ENCODE assay signal across 21 cellular contexts in genomic region chr10:77969029-77969635, GRCh38. TPM values are rescaled to one million over a fixed set of nuclear protein-coding genes. Genes with fewer than 3 reads are reported as not detected.
DNase-seq lines count a peak whose midpoint lies in the region; TF ChIP-seq lines count a peak whose summit lies in the region.
"Had no signal": no experiment of that assay in that cellular context is flagged by ENCODE, and none has a peak within 500 bp of the region (broad histone marks: within the 10 kb centered on the region; RNA-seq: fewer than 3 reads in every experiment).

No MANE protein-coding gene starts in this region.

- peaks cover 2% of the 10 kb centered on the region for H3K9me3 ChIP-seq in mesenchymal stem cell (ENCODE audit: control insufficient read depth, low read length)
- no peaks in the 10 kb centered on the region for H3K9me3 ChIP-seq in tibial artery
- H3K9me3 ChIP-seq: lower lobe of right lung had no signal

- H3K27ac ChIP-seq in VCaP: peak overlapping the region; percentile 67
- no peak overlapping the region for H3K27ac ChIP-seq in mesenchymal stem cell (ENCODE audit: low read length, poor library complexity, severe bottlenecking)
- peak overlapping the region; percentile 81 to 87 for H3K27ac ChIP-seq in tibial artery
- H3K27ac ChIP-seq: lower lobe of right lung, SJSA1 had no signal

- H3K27me3 Mint-ChIP-seq in progenitor cell of endocrine pancreas: no peaks in the 10 kb centered on the region
- H3K27me3 Mint-ChIP-seq: activated naive CD4-positive, alpha-beta T cell treated with anti-CD3 and anti-CD28 coated beads, Interleukin-2, amount 10 ng/mL, durations not matched to agents 7 days and 5 days had no signal

- DNase-seq in mesenchymal stem cell (no peak), progenitor cell of endocrine pancreas (ENCODE audit: low spot score, unreplicated experiment) (no peak), tibial artery (no peak), occipital lobe (lab: John Stamatoyannopoulos, UW) (no peak), KBM-7 (no peak), GM10248 (ENCODE audit: extremely low spot score) (no peak)
- DNase-seq: activated naive CD4-positive, alpha-beta T cell treated with anti-CD3 and anti-CD28 coated beads, Interleukin-2, amount 10 ng/mL, durations not matched to agents 7 days and 5 days; activated T-cell treated with anti-CD3 and anti-CD28 coated beads, Interleukin-2, amount 50 U/mL, for 48 hours; amniotic stem cell; C1 segment of cervical spinal cord; Calu3; GOT3; head of caudate nucleus; kidney glomerular epithelial cell; lower lobe of right lung; NCI-H1105; NCI-H2029 treated with DMSO at 0.1 percent for 48 hours; NCI-H2227 treated with DMSO at 0.1 percent for 48 hours; NCI-H69 had no signal

- no peak overlapping the region for H3K23ac ChIP-seq in mesenchymal stem cell (ENCODE audit: low read length in 2 of 2)

- no peak overlapping the region for H2BK120ac ChIP-seq in mesenchymal stem cell (ENCODE audit: low read depth, low read length)

- H3K27me3 ChIP-seq in mesenchymal stem cell (ENCODE audit: control insufficient read depth in 1 of 2, insufficient read depth in 1 of 2, low read length in 2 of 2): no peaks in the 10 kb centered on the region
- no peaks in the 10 kb centered on the region for H3K27me3 ChIP-seq in tibial artery
- H3K27me3 ChIP-seq: SJSA1 had no signal

- H3K27ac Mint-ChIP-seq in progenitor cell of endocrine pancreas: peak overlapping the region; percentile 35
- H3K27ac Mint-ChIP-seq: activated naive CD4-positive, alpha-beta T cell treated with anti-CD3 and anti-CD28 coated beads, Interleukin-2, amount 10 ng/mL, durations not matched to agents 7 days and 5 days had no signal

- POLR2A ChIA-PET in GM10248 (lab: Yijun Ruan, JAX): interaction anchor here (0.6 kb wide), 1 partner anchor 9 kb away, joined by 3 read pairs; no protein-coding TSS in a partner anchor

- in situ Hi-C loops in KBM-7 (cut with MboI; ENCODE audit: low pct_unique_long_range_greater_than_20kb, low sequenced_read_pairs): no loop called here

- no peak overlapping the region for H3K4me2 ChIP-seq in mesenchymal stem cell (ENCODE audit: low read length, poor library complexity, severe bottlenecking)

- H2AFZ ChIP-seq in mesenchymal stem cell (ENCODE audit: low read depth, low read length): no peak overlapping the region

- H3K79me1 ChIP-seq in mesenchymal stem cell (replicated peaks; ENCODE audit: low read length, poor library complexity, severe bottlenecking): no peaks in the 10 kb centered on the region

- H2BK5ac ChIP-seq in mesenchymal stem cell (ENCODE audit: low read depth, low read length, poor library complexity, severe bottlenecking): no peak overlapping the region

- H3K36me3 Mint-ChIP-seq in progenitor cell of endocrine pancreas (ENCODE audit: insufficient read depth): peaks cover 4% of the 10 kb centered on the region
- H3K36me3 Mint-ChIP-seq: activated naive CD4-positive, alpha-beta T cell treated with anti-CD3 and anti-CD28 coated beads, Interleukin-2, amount 10 ng/mL, durations not matched to agents 7 days and 5 days had no signal

- H2BK15ac ChIP-seq in mesenchymal stem cell (ENCODE audit: low read depth, poor library complexity, severe bottlenecking): no peak overlapping the region

- WGBS in mesenchymal stem cell: 81% methylated on average over 7 of the region's 7 CpGs

- CTCF ChIA-PET in GM10248 (lab: Yijun Ruan, JAX): interaction anchor here (1.1 to 1.7 kb wide), 6 partner anchors 8 to 122 kb away, joined by 3 to 9 read pairs (median 4); no protein-coding TSS in a partner anchor

- no peak overlapping the region for H4K8ac ChIP-seq in mesenchymal stem cell (ENCODE audit: low read length)

- H3K36me3 ChIP-seq in mesenchymal stem cell (ENCODE audit: control insufficient read depth in 1 of 2, insufficient read depth in 2 of 2, low read depth in 1 of 2, low read length in 2 of 2) (no peaks in the 10 kb centered on the region), tibial artery (no peaks in the 10 kb centered on the region)
- H3K36me3 ChIP-seq: lower lobe of right lung, SJSA1 had no signal

- no peak overlapping the region for H2AK5ac ChIP-seq in mesenchymal stem cell (ENCODE audit: low read length, severe bottlenecking)

- H3K4me1 Mint-ChIP-seq in progenitor cell of endocrine pancreas (ENCODE audit: low read depth): peaks cover 28% of the 10 kb centered on the region

- no peak overlapping the region for H3K4me3 ChIP-seq in mesenchymal stem cell (ENCODE audit: insufficient read depth in 1 of 2, low read depth in 1 of 2, low read length in 2 of 2)
- H3K4me3 ChIP-seq in tibial artery: no peak overlapping the region
- H3K4me3 ChIP-seq: lower lobe of right lung, SJSA1 had no signal

- H3K14ac ChIP-seq in mesenchymal stem cell (ENCODE audit: low read length in 2 of 2): no peak overlapping the region

- peaks cover 6% of the 10 kb centered on the region for H3K4me1 ChIP-seq in mesenchymal stem cell (ENCODE audit: control insufficient read depth, insufficient read depth, low read depth, low read length)
- H3K4me1 ChIP-seq in tibial artery: peaks cover 0 to 40% (median 14%) of the 10 kb centered on the region in 4 donors

- TF ChIP-seq CTCF in VCaP (conservative IDR thresholded peaks at IDR 0.05) (no peak), progenitor cell of endocrine pancreas (IDR thresholded peaks at IDR 0.05; ENCODE audit: unreplicated experiment) (no peak), tibial artery (IDR thresholded peaks at IDR 0.05) (no peak), GM10248 (IDR thresholded peaks at IDR 0.05; ENCODE audit: control extremely low read depth, extremely low read depth, low read depth, missing control alignments) (no peak)

- peak overlapping the region; percentile 8 to 49 for H2BK12ac ChIP-seq in mesenchymal stem cell (ENCODE audit: low read length in 2 of 2)

- H3K9me3 Mint-ChIP-seq in progenitor cell of endocrine pancreas (ENCODE audit: low read depth): peaks cover 6% of the 10 kb centered on the region

- H4K91ac ChIP-seq in mesenchymal stem cell (ENCODE audit: low read length): no peak overlapping the region

- H3K18ac ChIP-seq in mesenchymal stem cell (ENCODE audit: low read depth in 1 of 2, low read length in 2 of 2): peak overlapping the region in 1 of 2 experiments; percentile 56

- no peak overlapping the region for H3K4me3 Mint-ChIP-seq in progenitor cell of endocrine pancreas (ENCODE audit: low read depth)
- H3K4me3 Mint-ChIP-seq: activated naive CD4-positive, alpha-beta T cell treated with anti-CD3 and anti-CD28 coated beads, Interleukin-2, amount 10 ng/mL, durations not matched to agents 7 days and 5 days had no signal

- peak overlapping the region; percentile 30 to 39 for H3K4ac ChIP-seq in mesenchymal stem cell (ENCODE audit: low read depth in 1 of 2, low read length in 2 of 2)

- intact Hi-C loops in tibial artery (cut with DNase I; ENCODE audit: low total_unique reads): no loop called here

- no peak overlapping the region for H3K9ac ChIP-seq in mesenchymal stem cell (ENCODE audit: low read length)

RNA-seq across cellular contexts. Expression of gene DLG5, which starts 42.6 kb away (rescaled TPM):
- polyA plus RNA-seq in mesenchymal stem cell (2013, experiment 1 of 2): 35.0 TPM
- 33.7 TPM for polyA plus RNA-seq in mesenchymal stem cell (2013, experiment 2 of 2)
- total RNA-seq in progenitor cell of endocrine pancreas (132 and 149 TPM in 2 replicates), occipital lobe (34.0 TPM)
